ENCODE assay signal across 10 cellular contexts in genomic region chr16:66651474-66651765, GRCh38.
A peak's percentile ranks its signal among the peaks of the same experiment; 100 is the strongest.
DNase-seq lines count a peak whose midpoint lies in the region; ATAC-seq lines count a peak whose summit lies in the region.
"Had no signal": no experiment of that assay in that cellular context is flagged by ENCODE, and none has a peak within 500 bp of the region (broad histone marks: within the 10 kb centered on the region; RNA-seq: fewer than 3 reads in every experiment).

No MANE protein-coding gene starts in this region.

- H3K4me1 ChIP-seq in endocrine pancreas (ENCODE audit: control insufficient read depth, insufficient read depth, low read length) = no peaks in the 10 kb centered on the region

- no peaks in the 10 kb centered on the region for H3K27me3 ChIP-seq in endocrine pancreas (ENCODE audit: control insufficient read depth, insufficient read depth, low read length)

- H3K4me3 ChIP-seq in endocrine pancreas (ENCODE audit: control insufficient read depth, insufficient read depth, low read length) (peak overlapping the region; percentile 54), skeletal muscle cell (ENCODE audit: low read depth, low read length) (peak overlapping the region; percentile 21)

- no peaks in the 10 kb centered on the region for H3K36me3 ChIP-seq in endocrine pancreas (ENCODE audit: control insufficient read depth, insufficient read depth, low read length)

- no peak overlapping the region for H3K9ac ChIP-seq in endocrine pancreas (ENCODE audit: control insufficient read depth, insufficient read depth, low read length)
- H3K9ac ChIP-seq: parathyroid adenoma had no signal

- peak; percentile 12 for DNase-seq in NCI-H146 (lab: John Stamatoyannopoulos, UW)
- DNase-seq in NCI-H146 treated with DMSO at 0.1 percent for 48 hours (lab: John Stamatoyannopoulos, UW; ENCODE audit: unreplicated experiment) = no peak
- peak; percentile 48 for DNase-seq in NCI-H69 (lab: John Stamatoyannopoulos, UW)
- no peak for DNase-seq in skeletal muscle cell (ENCODE audit: low read depth)
- DNase-seq in NK-92 treated with Interleukin-12 subunit alpha and Interleukin-12 subunit beta, amount 100 ng/mL, for 24 hours (lab: John Stamatoyannopoulos, UW) = no peak
- DNase-seq in central memory CD4-positive, alpha-beta T cell = no peak
- DNase-seq: 8988T had no signal

- no peak for ATAC-seq in HG03139 (IDR thresholded peaks at IDR 0.05; ENCODE audit: unreplicated experiment)

- H3K9me3 ChIP-seq in endocrine pancreas (ENCODE audit: control insufficient read depth, low read length) = no peaks in the 10 kb centered on the region

Comparison
In these comparisons a context has a peak if more than half of its experiments do, and no peak if none do; other contexts are left out.
1. DNase-seq: peak in NCI-H146 (single experiment) and NCI-H69 (single experiment); none in NCI-H146 treated with DMSO at 0.1 percent for 48 hours (single experiment), skeletal muscle cell (single experiment), NK-92 treated with Interleukin-12 subunit alpha and Interleukin-12 subunit beta, amount 100 ng/mL, for 24 hours (single experiment) and central memory CD4-positive, alpha-beta T cell (single experiment).